ENCODE assay signal across 1 cellular context in the genomic region with DNA sequence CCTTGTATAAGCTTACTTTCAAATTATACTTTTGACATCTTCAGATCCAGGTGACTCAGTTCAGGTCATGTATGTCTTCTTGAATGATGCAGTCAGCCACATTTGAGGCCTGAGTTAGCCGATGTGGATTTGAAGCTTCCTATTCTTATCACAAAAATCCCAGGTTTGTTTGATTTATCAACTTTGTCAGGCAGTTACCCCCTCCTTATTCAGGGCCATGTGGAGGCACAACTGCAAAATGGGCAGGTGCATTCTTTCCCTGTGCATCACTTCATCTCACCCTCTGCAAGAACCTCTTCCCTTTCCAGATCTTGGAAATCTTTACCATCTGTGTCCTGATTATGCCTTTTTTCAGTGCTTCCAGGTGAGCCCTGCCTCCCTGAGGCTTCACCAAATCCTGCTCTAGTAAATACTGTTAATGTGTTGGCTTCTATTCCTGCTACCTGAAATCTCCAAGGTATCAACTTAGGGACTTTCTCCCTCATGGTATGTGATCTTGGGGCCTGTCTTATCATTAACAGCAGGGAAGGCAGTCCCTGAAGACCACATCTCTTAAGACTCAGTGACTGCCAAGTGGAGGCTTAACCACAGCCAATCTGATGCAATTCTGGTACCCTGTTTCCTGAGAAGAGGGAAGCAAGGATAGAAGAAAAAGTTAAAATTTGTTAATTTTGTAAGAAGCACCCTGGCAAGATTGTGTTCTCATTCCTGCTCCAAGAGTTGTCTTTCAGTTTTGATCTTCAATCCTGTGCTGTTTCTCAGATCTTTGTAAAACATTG.
TF ChIP-seq lines count a peak whose summit lies in the region.

No MANE protein-coding gene starts in this region.

TF ChIP-seq in HEK293, 187 proteins besides CTCF, POLR2A, EP300 and RAD21 (continued from another document):
- TF ChIP-seq, protein P1, sequence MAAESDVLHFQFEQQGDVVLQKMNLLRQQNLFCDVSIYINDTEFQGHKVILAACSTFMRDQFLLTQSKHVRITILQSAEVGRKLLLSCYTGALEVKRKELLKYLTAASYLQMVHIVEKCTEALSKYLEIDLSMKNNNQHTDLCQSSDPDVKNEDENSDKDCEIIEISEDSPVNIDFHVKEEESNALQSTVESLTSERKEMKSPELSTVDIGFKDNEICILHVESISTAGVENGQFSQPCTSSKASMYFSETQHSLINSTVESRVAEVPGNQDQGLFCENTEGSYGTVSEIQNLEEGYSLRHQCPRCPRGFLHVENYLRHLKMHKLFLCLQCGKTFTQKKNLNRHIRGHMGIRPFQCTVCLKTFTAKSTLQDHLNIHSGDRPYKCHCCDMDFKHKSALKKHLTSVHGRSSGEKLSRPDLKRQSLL (tag by site-specific recombination; IDR thresholded peaks at IDR 0.05), result no peak
